ENCODE assay signal across 8 cellular contexts in the genomic region with DNA sequence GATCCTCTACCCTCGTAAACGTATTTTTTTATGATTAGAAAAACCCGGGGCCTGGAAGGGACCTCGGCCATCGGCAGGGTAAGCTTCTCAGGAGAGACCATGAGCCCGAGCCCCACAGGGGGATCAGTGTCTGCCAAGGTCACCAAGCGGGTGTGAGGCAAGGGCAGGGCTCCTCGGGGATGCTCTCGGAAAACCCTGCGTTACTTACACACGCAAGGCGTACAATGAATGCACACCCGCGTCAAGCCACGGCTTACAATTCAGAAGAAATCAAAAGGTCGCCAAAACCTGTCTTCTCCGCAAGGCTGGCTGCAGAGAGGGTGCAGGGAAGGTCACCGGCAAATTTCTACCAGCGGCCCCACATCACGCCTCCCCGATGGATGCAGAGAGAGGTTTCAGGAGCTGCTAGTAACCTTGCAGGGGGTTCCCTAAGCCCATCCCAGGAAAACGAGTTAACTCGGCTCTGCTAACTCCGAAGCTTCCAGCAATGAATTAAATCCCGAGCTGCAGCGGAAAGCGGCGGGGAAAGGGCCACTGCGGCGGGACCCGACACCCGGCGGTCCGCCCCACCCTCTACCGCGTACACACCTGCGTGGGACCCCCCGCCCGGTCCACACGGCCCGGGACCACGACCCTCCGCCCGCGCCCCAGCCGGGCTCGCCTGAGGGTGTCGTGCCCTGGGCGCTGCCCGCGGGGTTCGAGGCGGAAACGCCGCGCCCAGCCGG. TPM values are rescaled to one million over a fixed set of nuclear protein-coding genes. Genes with fewer than 3 reads are reported as not detected.
A peak's percentile ranks its signal among the peaks of the same experiment; 100 is the strongest.
DNase-seq lines count a peak whose midpoint lies in the region; ATAC-seq, FAIRE-seq and TF ChIP-seq lines count a peak whose summit lies in the region.

No MANE protein-coding gene starts in this region.

- H3K36me3 Mint-ChIP-seq in H9 (ENCODE audit: insufficient read depth in 1 of 3, low read depth in 3 of 3): peaks cover 3% of the 10 kb centered on the region in 3 experiments; a peak in 6 of 7 replicates
- peaks cover 11% of the 10 kb centered on the region for H3K36me3 Mint-ChIP-seq in T-helper 2 cell treated with Interferon-gamma antibody and Interleukin-4, amounts not matched to agents 5 μg/mL and 100 μg/mL, for 36 hours (ENCODE audit: low read depth)

- H2BK12ac ChIP-seq in H9 (ENCODE audit: insufficient read length, low read depth, low read length): no peak overlapping the region

- no peak overlapping the region for H3K23ac ChIP-seq in H9 (ENCODE audit: insufficient read length, low read depth, low read length)

- peaks cover 3% of the 10 kb centered on the region; the same call in 1 of the 2 replicates for H3K27me3 ChIP-seq in H9 (ENCODE audit: insufficient read depth, low read length)
- H3K27me3 ChIP-seq in brain microvascular endothelial cell (replicated peaks): no peaks in the 10 kb centered on the region
- H3K27me3 ChIP-seq in left lung: peaks cover 0 to 35% of the 10 kb centered on the region in 2 donors

- no peak overlapping the region for H3K4ac ChIP-seq in H9 (ENCODE audit: low read depth, low read length)

- no peaks in the 10 kb centered on the region for H3K79me2 ChIP-seq in H9 (ENCODE audit: insufficient read depth, low read length)

- TF ChIP-seq CTCF in H9 (conservative IDR thresholded peaks at IDR 0.05) (no peak), brain microvascular endothelial cell (IDR thresholded peaks at IDR 0.05; ENCODE audit: low read depth, low read length, missing control alignments) (no peak), left lung (IDR thresholded peaks at IDR 0.05) (no peak)

- H3K27ac Mint-ChIP-seq in H9: no peak overlapping the region
- peak overlapping the region; percentile 81 for H3K27ac Mint-ChIP-seq in T-helper 2 cell treated with Interferon-gamma antibody and Interleukin-4, amounts not matched to agents 5 μg/mL and 100 μg/mL, for 36 hours

- H3K27ac ChIP-seq in H9 (ENCODE audit: insufficient read length, low read depth, low read length) (no peak overlapping the region), brain microvascular endothelial cell (no peak overlapping the region), left lung (peak overlapping the region; percentile 86 to 89)

- no peaks in the 10 kb centered on the region for H3K36me3 ChIP-seq in brain microvascular endothelial cell (replicated peaks)
- H3K36me3 ChIP-seq in left lung: no peaks in the 10 kb centered on the region

- no peak overlapping the region for H3T11ph ChIP-seq in H9 (ENCODE audit: low read length)

- in situ Hi-C loops in brain microvascular endothelial cell (cut with HindIII; ENCODE audit: low pct_ligation_motif_present, low sequenced_read_pairs): no loop called here

- intact Hi-C loops in left lung (cut with DNase I): no loop called here

- H3K9ac ChIP-seq in H9 (ENCODE audit: extremely low read depth, insufficient read length, low read length): peak overlapping the region; percentile 6

- H3K4me3 Mint-ChIP-seq in H9: peak overlapping the region; percentile 70 to 83
- H3K4me3 Mint-ChIP-seq in T-helper 2 cell treated with Interferon-gamma antibody and Interleukin-4, amounts not matched to agents 5 μg/mL and 100 μg/mL, for 36 hours: peak overlapping the region; percentile 87

- no peak overlapping the region for H2BK20ac ChIP-seq in H9 (ENCODE audit: low read depth, low read length, poor library complexity, severe bottlenecking)

- H2AFZ ChIP-seq in H9 (ENCODE audit: low read length): no peak overlapping the region

- no peak overlapping the region for H2BK15ac ChIP-seq in H9 (ENCODE audit: low read depth, low read length)

- peak overlapping the region; percentile 89 for H3K4me2 ChIP-seq in H9 (ENCODE audit: insufficient read depth, insufficient read length, low read length)

- no peak overlapping the region for H4K5ac ChIP-seq in H9 (ENCODE audit: insufficient read length, low read depth, low read length)

- H3K4me1 Mint-ChIP-seq in H9: peaks cover 28% of the 10 kb centered on the region in 2 experiments
- H3K4me1 Mint-ChIP-seq in T-helper 2 cell treated with Interferon-gamma antibody and Interleukin-4, amounts not matched to agents 5 μg/mL and 100 μg/mL, for 36 hours (ENCODE audit: low read depth): peaks cover 50% of the 10 kb centered on the region

- DNase-seq in CD1c-positive myeloid dendritic cell (ENCODE audit: extremely low spot score) (peak; percentile 39), H9 (peak; percentile 39), brain microvascular endothelial cell (no peak), left lung (peak in 1 of 2 donors; percentile 71), GM12892 (ENCODE audit: insufficient read length) (no peak)
- peak; percentile 27 for DNase-seq in T-helper 2 cell treated with Interferon-gamma antibody and Interleukin-4, amounts not matched to agents 5 μg/mL and 100 μg/mL, for 36 hours (ENCODE audit: low spot score)
- peak in 2 of 3 donors; percentile 3 to 12 for DNase-seq in stimulated activated CD4-positive, alpha-beta T cell treated with anti-CD3 and anti-CD28 coated beads, TNF-alpha, amount 100 ng/mL, for 1 hour (ENCODE audit: low read depth in 3 of 3, low spot score in 1 of 3)

- peaks cover 13% of the 10 kb centered on the region for H3K23me2 ChIP-seq in H9 (ENCODE audit: insufficient read length, low read depth, low read length, poor library complexity, severe bottlenecking)

- H3K56ac ChIP-seq in H9 (ENCODE audit: insufficient read length, low read depth, low read length): no peak overlapping the region

- ATAC-seq in left lung (no peak), GM21717 (IDR thresholded peaks at IDR 0.05; ENCODE audit: unreplicated experiment) (no peak)

- H3K4me1 ChIP-seq in H9 (ENCODE audit: insufficient read depth, low read length) (no peaks in the 10 kb centered on the region), left lung (peaks cover 4 to 59% of the 10 kb centered on the region in 2 donors)

- H3K27me3 Mint-ChIP-seq in H9 (ENCODE audit: low read depth): peaks cover 44% of the 10 kb centered on the region
- H3K27me3 Mint-ChIP-seq in T-helper 2 cell treated with Interferon-gamma antibody and Interleukin-4, amounts not matched to agents 5 μg/mL and 100 μg/mL, for 36 hours (ENCODE audit: low read depth): peaks cover 3% of the 10 kb centered on the region

- no peak overlapping the region for H3K18ac ChIP-seq in H9 (ENCODE audit: insufficient read length, low read depth, low read length)

- H4K8ac ChIP-seq in H9 (replicated peaks; ENCODE audit: insufficient read length, low read depth, low read length): no peak overlapping the region

- H3K14ac ChIP-seq in H9 (ENCODE audit: insufficient read depth, low read length): peak overlapping the region; percentile 24

- no peak overlapping the region for H2BK5ac ChIP-seq in H9 (ENCODE audit: insufficient read length, low read length)

- TF ChIP-seq POLR2A in GM12892 (IDR thresholded peaks at IDR 0.05; ENCODE audit: low read depth, low read length): no peak

- peaks cover 2 to 3% of the 10 kb centered on the region in 2 experiments; a peak in 4 of 5 replicates for H3K9me3 Mint-ChIP-seq in H9
- H3K9me3 Mint-ChIP-seq in T-helper 2 cell treated with Interferon-gamma antibody and Interleukin-4, amounts not matched to agents 5 μg/mL and 100 μg/mL, for 36 hours: no peaks in the 10 kb centered on the region

- no peak overlapping the region for H2BK120ac ChIP-seq in H9 (ENCODE audit: low read depth, low read length, poor library complexity, severe bottlenecking)

- H3K9me3 ChIP-seq in H9 (ENCODE audit: control insufficient read depth, low read depth, low read length) (no peaks in the 10 kb centered on the region), left lung (no peaks in the 10 kb centered on the region)

- H3K79me1 ChIP-seq in H9 (ENCODE audit: insufficient read depth, low read depth, low read length, poor library complexity, severe bottlenecking): no peaks in the 10 kb centered on the region

- no peaks in the 10 kb centered on the region for H4K20me1 ChIP-seq in H9 (ENCODE audit: control insufficient read depth, insufficient read depth, insufficient read length)

- H3K4me3 ChIP-seq in brain microvascular endothelial cell (ENCODE audit: low read depth, low read length): peak overlapping the region; percentile 65
- H3K4me3 ChIP-seq in left lung: peak overlapping the region; percentile 73 to 76

- H2AK5ac ChIP-seq in H9 (ENCODE audit: insufficient read length, low read length): no peak overlapping the region

- FAIRE-seq in GM12892 (lab: Jason Lieb, UNC): no peak

- WGBS in H9 (ENCODE audit: extremely low coverage, insufficient read length, low lambda C conversion rate): no CpG with 5 or more reads among the region's 57 CpGs

- H4K91ac ChIP-seq in H9 (ENCODE audit: insufficient read length, low read depth, low read length): no peak overlapping the region

RNA-seq across cellular contexts. Expression of a gene that starts 0.6 kb away (rescaled TPM):
- 3.3 and 3.9 TPM in 2 replicates for total RNA-seq in H9 (2021)
- total RNA-seq in left lung: 100 to 1,000 TPM in 1 of 2 donors, 10 to 100 TPM in 1; 58.4 to 102 TPM
- polyA plus RNA-seq in GM12892 (2012; ENCODE audit: missing spikeins): 5.8 TPM

Comparison
In these comparisons a context has a peak if more than half of its experiments do, and no peak if none do; other contexts are left out.
1. DNase-seq: peak in CD1c-positive myeloid dendritic cell (single experiment), H9 (single experiment), T-helper 2 cell treated with Interferon-gamma antibody and Interleukin-4, amounts not matched to agents 5 μg/mL and 100 μg/mL, for 36 hours (single experiment) and stimulated activated CD4-positive, alpha-beta T cell treated with anti-CD3 and anti-CD28 coated beads, TNF-alpha, amount 100 ng/mL, for 1 hour (2 of 3); none in brain microvascular endothelial cell (single experiment) and GM12892 (single experiment).
2. H3K27ac ChIP-seq: peak in left lung (2 of 2); none in H9 (single experiment) and brain microvascular endothelial cell (single experiment).
3. RNA of a gene that starts 0.6 kb away (total RNA-seq): 58.4 to 102 TPM in left lung; 3.3 to 3.9 TPM in H9; every median in the first group is over 10 times any median in the second.